ENCODE assay signal across 1 cellular context in genomic region chr1:234760303-234760723, GRCh38.
TF ChIP-seq lines count a peak whose summit lies in the region.

No MANE protein-coding gene starts in this region.

TF ChIP-seq in H1, 55 proteins besides CTCF, POLR2A, EP300 and RAD21:
- TF ChIP-seq CHD2 (IDR thresholded peaks at IDR 0.05; ENCODE audit: low read length) (0 out of 2 replicates have a peak, but pooled peaks have one; percentile 58), MAX (IDR thresholded peaks at IDR 0.05) (peak; percentile 43), TEAD4 (IDR thresholded peaks at IDR 0.05; ENCODE audit: low read depth, low read length) (0 out of 2 replicates have a peak, but pooled peaks have one; percentile 11), TCF12 (IDR thresholded peaks at IDR 0.05; ENCODE audit: low read depth, low read length) (0 out of 2 replicates have a peak, but pooled peaks have one; percentile 29), RBBP5 (IDR thresholded peaks at IDR 0.05; ENCODE audit: borderline replicate concordance, low read depth, low read length) (peak; percentile 72; the same call in 1 of the 2 replicates), SP1 (IDR thresholded peaks at IDR 0.05; ENCODE audit: low read depth, low read length) (peak; percentile 77), NANOG (IDR thresholded peaks at IDR 0.05; ENCODE audit: insufficient read depth, low read depth, low read length, poor library complexity, severe bottlenecking) (peak; percentile 9), ZNF274 (IDR thresholded peaks at IDR 0.05; ENCODE audit: borderline replicate concordance, extremely low read depth, low read length) (no peak), RNF2 (IDR thresholded peaks at IDR 0.05; ENCODE audit: borderline replicate concordance, low read depth, low read length, missing control alignments, poor library complexity, severe bottlenecking) (no peak), MAFK (IDR thresholded peaks at IDR 0.05; ENCODE audit: low read depth, low read length) (no peak), ASH2L (IDR thresholded peaks at IDR 0.05; ENCODE audit: low read length) (peak; percentile 48)
